13 cellular contexts compared by ENCODE assay signal in genomic region chr10:74988787-74989574, GRCh38.
A peak's percentile ranks its signal among the peaks of the same experiment; 100 is the strongest.
DNase-seq lines count a peak whose midpoint lies in the region; ATAC-seq and TF ChIP-seq lines count a peak whose summit lies in the region.
"Had no signal": no experiment of that assay in that cellular context is flagged by ENCODE, and none has a peak within 500 bp of the region (broad histone marks: within the 10 kb centered on the region; RNA-seq: fewer than 3 reads in every experiment).

No MANE protein-coding gene starts in this region.

- DNase-seq in left ventricle myocardium superior (no peak), Right ventricle myocardium inferior (ENCODE audit: missing footprints) (no peak), NCI-H345 (lab: John Stamatoyannopoulos, UW) (peak; percentile 64), transverse colon (no peak)
- DNase-seq: activated CD4-positive, alpha-beta memory T cell treated with anti-CD3 and anti-CD28 coated beads, Interleukin-2, amount 10 ng/mL, durations not matched to agents 7 days and 5 days; activated naive CD8-positive, alpha-beta T cell treated with anti-CD3 and anti-CD28 coated beads, Interleukin-2, amount 50 U/mL, for 24 hours; effector CD8-positive, alpha-beta T cell; heart left ventricle had no signal

- TF ChIP-seq CTCF in gastroesophageal sphincter (IDR thresholded peaks at IDR 0.05), result no peak
- TF ChIP-seq CTCF in transverse colon (IDR thresholded peaks at IDR 0.05), result no peak

- ATAC-seq in left ventricle myocardium superior (peak; percentile 21), Right ventricle myocardium inferior (no peak), gastroesophageal sphincter (no peak), GM21423 (IDR thresholded peaks at IDR 0.05; ENCODE audit: unreplicated experiment) (no peak), HG03571 (IDR thresholded peaks at IDR 0.05; ENCODE audit: unreplicated experiment) (no peak), GM19035 (IDR thresholded peaks at IDR 0.05; ENCODE audit: unreplicated experiment) (no peak)
- ATAC-seq: activated naive CD8-positive, alpha-beta T cell treated with anti-CD3 and anti-CD28 coated beads, Interleukin-2, amount 50 U/mL, for 24 hours had no signal

- peaks cover 0 to 26% of the 10 kb centered on the region in 2 donors for H3K36me3 ChIP-seq in gastroesophageal sphincter
- H3K36me3 ChIP-seq in transverse colon, result peaks cover 0 to 17% (median 0%) of the 10 kb centered on the region in 4 donors

- no peak overlapping the region for H3K4me3 ChIP-seq in gastroesophageal sphincter
- H3K4me3 ChIP-seq in transverse colon, result no peak overlapping the region
- H3K4me3 ChIP-seq: heart left ventricle, skin epidermis had no signal

- no peaks in the 10 kb centered on the region for H3K27me3 ChIP-seq in gastroesophageal sphincter
- H3K27me3 ChIP-seq in transverse colon, result no peaks in the 10 kb centered on the region
- H3K27me3 ChIP-seq: heart left ventricle had no signal

- intact Hi-C loops in left ventricle myocardium superior (cut with micrococcal nuclease), result no loop called here
- intact Hi-C loops in Right ventricle myocardium inferior (cut with DNase I), result no loop called here
- intact Hi-C loops in transverse colon (cut with DNase I; ENCODE audit: low total_unique reads), result loop anchor here (10.0 kb wide), 1 partner anchor 164 kb away; the partner anchor contains the start of gene KAT6B

- peak overlapping the region in 3 of 4 donors; percentile 34 to 52 (median 51) for H3K27ac ChIP-seq in gastroesophageal sphincter
- peak overlapping the region; percentile 22 to 63 (median 37) for H3K27ac ChIP-seq in transverse colon
- H3K27ac ChIP-seq: skin epidermis had no signal

- TF ChIP-seq POLR2A in gastroesophageal sphincter (IDR thresholded peaks at IDR 0.05), result no peak
- no peak for TF ChIP-seq POLR2A in transverse colon (IDR thresholded peaks at IDR 0.05)

- 20 to 28% methylated on average over 5 of the region's 5 CpGs for WGBS in gastroesophageal sphincter (ENCODE audit: low coverage in 1 of 2), 2 donors
- 33 to 35% methylated on average over 4 to 5 of the region's 5 CpGs for WGBS in transverse colon (ENCODE audit: low coverage in 1 of 2), 2 donors

- TF ChIP-seq EP300 in gastroesophageal sphincter (IDR thresholded peaks at IDR 0.05), result no peak
- no peak for TF ChIP-seq EP300 in transverse colon (IDR thresholded peaks at IDR 0.05; ENCODE audit: low read depth)

- H3K4me1 ChIP-seq in gastroesophageal sphincter (peaks cover 18 to 51% (median 20%) of the 10 kb centered on the region in 3 donors), transverse colon (peaks cover 9 to 29% (median 15%) of the 10 kb centered on the region in 4 donors)

- in situ Hi-C loops in transverse colon (cut with MboI; ENCODE audit: low pct_ligation_motif_present in 1 of 4, low pct_unique_long_range_greater_than_20kb in 1 of 4, low sequenced_read_pairs in 3 of 4), result no loop called here

- H3K9me3 ChIP-seq in gastroesophageal sphincter (no peaks in the 10 kb centered on the region), transverse colon (no peaks in the 10 kb centered on the region)
- H3K9me3 ChIP-seq: heart left ventricle had no signal
